ENCODE assay signal across 8 cellular contexts in genomic region chr3:124558898-124559649, GRCh38.
A peak's percentile ranks its signal among the peaks of the same experiment; 100 is the strongest.
DNase-seq lines count a peak whose midpoint lies in the region; ATAC-seq and TF ChIP-seq lines count a peak whose summit lies in the region.

No MANE protein-coding gene starts in this region.

- intact Hi-C loops in left lung (cut with DNase I) (loop anchor here in 1 of 2 donors (10.0 kb wide), 2 partner anchors 64 to 204 kb away; no protein-coding TSS in a partner anchor), upper lobe of right lung (cut with DNase I) (loop anchor here (10.0 kb wide), 1 partner anchor 204 kb away; no protein-coding TSS in a partner anchor)

- peaks cover 0 to 5% of the 10 kb centered on the region in 2 donors for H3K4me1 ChIP-seq in left lung
- H3K4me1 ChIP-seq in upper lobe of right lung = peaks cover 17% of the 10 kb centered on the region

- no peaks in the 10 kb centered on the region for H3K27me3 ChIP-seq in left lung
- H3K27me3 ChIP-seq in upper lobe of right lung = no peaks in the 10 kb centered on the region

- H3K9me3 ChIP-seq in left lung (no peaks in the 10 kb centered on the region), upper lobe of right lung (no peaks in the 10 kb centered on the region)

- H3K27ac ChIP-seq in caudate nucleus (ENCODE audit: low read depth, low read length) = peak overlapping the region; percentile 60
- peak overlapping the region in 1 of 2 donors; percentile 30 for H3K27ac ChIP-seq in left lung
- H3K27ac ChIP-seq in upper lobe of right lung = no peak overlapping the region

- H3K36me3 ChIP-seq in left lung (no peaks in the 10 kb centered on the region), upper lobe of right lung (no peaks in the 10 kb centered on the region)

- DNase-seq in DMS53 (lab: John Stamatoyannopoulos, UW) (peak; percentile 51), NCI-H2171 treated with DMSO at 0.1 percent for 48 hours (lab: John Stamatoyannopoulos, UW) (peak; percentile 93), caudate nucleus (lab: John Stamatoyannopoulos, UW) (peak in 54 of 61 donors; percentile 11 to 94 (median 51)), left lung (peak; percentile 73 to 87), upper lobe of right lung (peak; percentile 78)

- peak; percentile 91 for ATAC-seq in left lung
- ATAC-seq in upper lobe of right lung = peak; percentile 73
- ATAC-seq in HG02884 (IDR thresholded peaks at IDR 0.05; ENCODE audit: unreplicated experiment) = no peak
- no peak for ATAC-seq in GM21529 (IDR thresholded peaks at IDR 0.05; ENCODE audit: unreplicated experiment)
- ATAC-seq in GM19397 (IDR thresholded peaks at IDR 0.05; ENCODE audit: unreplicated experiment) = no peak

- TF ChIP-seq CTCF in left lung (IDR thresholded peaks at IDR 0.05) (no peak), upper lobe of right lung (IDR thresholded peaks at IDR 0.05) (no peak)

- H3K4me3 ChIP-seq in left lung = no peak overlapping the region
- no peak overlapping the region for H3K4me3 ChIP-seq in upper lobe of right lung

Comparison
In these comparisons a context has a peak if more than half of its experiments do, and no peak if none do; other contexts are left out.
1. ATAC-seq: peak in left lung (single experiment) and upper lobe of right lung (single experiment); none in HG02884 (single experiment), GM21529 (single experiment) and GM19397 (single experiment).
2. Peak in every context shown above with its lines, with median percentiles within 50 percentile points of each other: DNase-seq.